ENCODE assay signal across 8 cellular contexts in the genomic region with DNA sequence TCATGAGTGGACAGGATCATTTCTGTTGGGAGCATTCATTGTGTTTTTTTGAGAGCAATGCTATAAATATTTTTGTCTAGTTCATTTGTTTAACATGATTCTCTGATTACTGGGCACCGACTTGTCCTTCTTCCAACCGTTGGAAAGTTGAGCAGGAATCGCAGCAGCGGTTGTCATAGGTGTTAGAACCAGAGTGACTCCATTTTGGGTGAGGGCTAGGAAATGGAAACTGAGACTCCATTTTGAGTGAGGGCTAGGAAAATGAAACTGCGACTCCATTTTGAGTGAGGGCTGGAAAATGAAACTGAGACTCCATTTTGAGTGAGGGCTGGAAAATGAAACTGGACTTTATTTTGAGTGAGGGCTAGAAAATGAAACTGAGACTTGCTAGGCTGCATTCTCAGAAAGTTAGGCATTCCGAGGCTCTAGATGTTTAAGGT.
A peak's percentile ranks its signal among the peaks of the same experiment; 100 is the strongest.
DNase-seq lines count a peak whose midpoint lies in the region; TF ChIP-seq lines count a peak whose summit lies in the region.

No MANE protein-coding gene starts in this region.

- no peak for TF ChIP-seq EP300 in ovary (IDR thresholded peaks at IDR 0.05)

- whole genome bisulfite sequencing in ovary, 3 donors = 79 to 84% (median 80%) methylated on average over 6 of the region's 6 CpGs

- no peaks in the 10 kb centered on the region for H3K4me1 ChIP-seq in ovary (ENCODE audit: insufficient read depth)
- no peaks in the 10 kb centered on the region for H3K4me1 ChIP-seq in breast epithelium

- H3K27ac ChIP-seq in ovary (no peak overlapping the region), breast epithelium (no peak overlapping the region)

- TF ChIP-seq POLR2A in ovary (IDR thresholded peaks at IDR 0.05) = no peak
- no peak for TF ChIP-seq POLR2A in breast epithelium (IDR thresholded peaks at IDR 0.05)

- H3K27me3 ChIP-seq in ovary (no peaks in the 10 kb centered on the region), breast epithelium (no peaks in the 10 kb centered on the region)

- H3K9me3 ChIP-seq in ovary (no peaks in the 10 kb centered on the region), breast epithelium (no peaks in the 10 kb centered on the region)

- TF ChIP-seq CTCF in choroid plexus epithelial cell (conservative IDR thresholded peaks at IDR 0.05; ENCODE audit: low read depth, low read length) (no peak), ovary (IDR thresholded peaks at IDR 0.05) (no peak), breast epithelium (IDR thresholded peaks at IDR 0.05) (no peak)

- H3K36me3 ChIP-seq in ovary (no peaks in the 10 kb centered on the region), breast epithelium (no peaks in the 10 kb centered on the region)

- DNase-seq in NCI-H510A (lab: John Stamatoyannopoulos, UW) (peak; percentile 8), NCI-H510A treated with DMSO at 0.1 percent for 48 hours (lab: John Stamatoyannopoulos, UW) (no peak), HCEC 1CT (peak; percentile 22), M059J (ENCODE audit: low read depth) (peak; percentile 70), choroid plexus epithelial cell (ENCODE audit: low read depth) (peak; percentile 1), ovary (no peak), NCI-H1694 (lab: John Stamatoyannopoulos, UW) (no peak), breast epithelium (ENCODE audit: low spot score in 2 of 2) (no peak)

- H3K4me3 ChIP-seq in choroid plexus epithelial cell (ENCODE audit: low read depth, low read length) (no peak overlapping the region), ovary (no peak overlapping the region), breast epithelium (no peak overlapping the region)

- intact Hi-C loops in ovary (cut with DNase I) (no loop called here), breast epithelium (cut with DNase I; ENCODE audit: low total_unique reads) (no loop called here)

Comparison
In these comparisons a context has a peak if more than half of its experiments do, and no peak if none do; other contexts are left out.
1. DNase-seq: peak in NCI-H510A (single experiment), HCEC 1CT (single experiment), M059J (single experiment) and choroid plexus epithelial cell (single experiment); none in NCI-H510A treated with DMSO at 0.1 percent for 48 hours (single experiment), ovary (0 of 5), NCI-H1694 (single experiment) and breast epithelium (0 of 2).